Comparison of ENCODE assay signal across 8 cellular contexts in the genomic region with DNA sequence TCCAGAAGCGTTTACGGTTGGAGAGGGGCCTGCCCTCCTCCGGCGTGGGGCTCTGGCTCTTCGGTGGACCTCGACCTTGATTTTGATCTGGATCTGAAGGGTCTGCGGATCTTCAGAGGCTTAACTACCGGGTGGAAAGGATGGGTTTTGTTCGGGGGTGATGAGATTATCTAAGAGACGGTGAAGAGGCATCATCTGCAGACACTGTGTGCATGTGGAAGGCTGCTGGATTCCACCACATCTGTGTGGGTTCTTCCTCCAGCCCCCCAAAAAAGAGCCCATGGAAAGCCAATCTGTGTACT. TPM values are rescaled to one million over a fixed set of nuclear protein-coding genes. Genes with fewer than 3 reads are reported as not detected.
DNase-seq lines count a peak whose midpoint lies in the region; ATAC-seq and TF ChIP-seq lines count a peak whose summit lies in the region.

No MANE protein-coding gene starts in this region.

- H3K9me3 ChIP-seq in WERI-Rb-1 (ENCODE audit: severe bottlenecking): no peaks in the 10 kb centered on the region
- no peaks in the 10 kb centered on the region for H3K9me3 ChIP-seq in gastroesophageal sphincter
- no peaks in the 10 kb centered on the region for H3K9me3 ChIP-seq in skeletal muscle satellite cell (replicated peaks; ENCODE audit: low read length)

- H3K9ac ChIP-seq in skeletal muscle satellite cell (ENCODE audit: low read depth, low read length): peak overlapping the region; percentile 59

- in situ Hi-C loops in GM13977 (cut with MboI; ENCODE audit: low pct_unique_long_range_greater_than_20kb, low sequenced_read_pairs, unreplicated experiment): no loop called here

- H3K27ac ChIP-seq in WERI-Rb-1 (peak overlapping the region; percentile 91; the same call in 1 of the 2 replicates), gastroesophageal sphincter (peak overlapping the region; percentile 95 to 99 (median 97))

- H3K27me3 ChIP-seq in WERI-Rb-1 (ENCODE audit: insufficient read depth, low read depth, severe bottlenecking) (no peaks in the 10 kb centered on the region), gastroesophageal sphincter (no peaks in the 10 kb centered on the region), skeletal muscle satellite cell (ENCODE audit: control insufficient read depth, insufficient read depth, low read length) (no peaks in the 10 kb centered on the region)

- no peak for TF ChIP-seq POLR2A in gastroesophageal sphincter (IDR thresholded peaks at IDR 0.05)

- H3K36me3 ChIP-seq in WERI-Rb-1 (peaks cover 20% of the 10 kb centered on the region), gastroesophageal sphincter (peaks cover 0 to 32% of the 10 kb centered on the region in 2 donors), skeletal muscle satellite cell (ENCODE audit: insufficient read depth, low read length) (no peaks in the 10 kb centered on the region)

- peak overlapping the region; percentile 87 for H3K4me2 ChIP-seq in skeletal muscle satellite cell (ENCODE audit: low read length)

- DNase-seq in GM13977 (ENCODE audit: low spot score) (peak; percentile 21), WERI-Rb-1 (no peak), GM03348 (ENCODE audit: low spot score) (no peak), HuH-7 (ENCODE audit: low spot score) (no peak), islet precursor cell (no peak)

- TF ChIP-seq CTCF in GM13977 (IDR thresholded peaks at IDR 0.05; ENCODE audit: extremely low read depth, insufficient read depth, missing control alignments) (no peak), WERI-Rb-1 (IDR thresholded peaks at IDR 0.05; ENCODE audit: low read depth, low read length) (no peak), gastroesophageal sphincter (IDR thresholded peaks at IDR 0.05) (no peak)

- no CpG with 5 or more reads among the region's 10 CpGs for WGBS in gastroesophageal sphincter (ENCODE audit: low coverage in 1 of 2), 2 donors

- peaks cover 3 to 26% (median 4%) of the 10 kb centered on the region in 3 donors for H3K4me1 ChIP-seq in gastroesophageal sphincter
- H3K4me1 ChIP-seq in skeletal muscle satellite cell (ENCODE audit: control insufficient read depth, insufficient read depth, low read length): peaks cover 12% of the 10 kb centered on the region

- ATAC-seq in gastroesophageal sphincter (no peak), GM18517 (IDR thresholded peaks at IDR 0.05; ENCODE audit: unreplicated experiment) (no peak)

- TF ChIP-seq EP300 in gastroesophageal sphincter (IDR thresholded peaks at IDR 0.05): no peak

- peak overlapping the region; percentile 86 for H3K4me3 ChIP-seq in WERI-Rb-1 (ENCODE audit: low read depth, low read length)
- peak overlapping the region; percentile 73 to 90 for H3K4me3 ChIP-seq in gastroesophageal sphincter
- H3K4me3 ChIP-seq in skeletal muscle satellite cell (ENCODE audit: low read length): peak overlapping the region; percentile 82

RNA-seq across cellular contexts. Expression of a gene that starts 1.0 kb away (rescaled TPM):
- total RNA-seq in gastroesophageal sphincter: 10 to 100 TPM in 3 of 4 donors, 1 to 10 TPM in 1; 8.3 to 18.1 (median 12.8) TPM
- total RNA-seq in skeletal muscle satellite cell (2012; rRNA removed): 3.0 and 3.3 TPM in 2 replicates
